ENCODE assay signal across 14 cellular contexts in genomic region chr5:91307023-91307422, GRCh38.
DNase-seq lines count a peak whose midpoint lies in the region; ATAC-seq and TF ChIP-seq lines count a peak whose summit lies in the region.
"Had no signal": no experiment of that assay in that cellular context is flagged by ENCODE, and none has a peak within 500 bp of the region (broad histone marks: within the 10 kb centered on the region; RNA-seq: fewer than 3 reads in every experiment).

No MANE protein-coding gene starts in this region.

- H3K4me3 ChIP-seq in lower leg skin (ENCODE audit: low read depth, poor library complexity, severe bottlenecking), result no peak overlapping the region

- DNase-seq in GM04503 (ENCODE audit: low read depth), result peak; percentile 93
- DNase-seq in epithelial cell of prostate (ENCODE audit: low read depth, low spot score), result no peak
- DNase-seq in lower leg skin (ENCODE audit: low spot score in 2 of 2), result peak; percentile 63 to 90
- peak; percentile 92 for DNase-seq in stromal cell of bone marrow (ENCODE audit: low read depth)
- DNase-seq in stimulated activated CD4-positive, alpha-beta T cell treated with anti-CD3 and anti-CD28 coated beads, Interleukin-1b, Interleukin-23, amount 100 ng/mL, for 48 hours, result no peak
- DNase-seq in COLO668 (lab: John Stamatoyannopoulos, UW; ENCODE audit: unreplicated experiment), result no peak
- DNase-seq: activated naive CD4-positive, alpha-beta T cell; DND-41; endodermal cell; NCI-H146; NCI-H510A treated with DMSO at 0.1 percent for 48 hours; occipital lobe had no signal

- TF ChIP-seq CTCF in lower leg skin (IDR thresholded peaks at IDR 0.05), result no peak

- ATAC-seq in HG03045 (IDR thresholded peaks at IDR 0.05; ENCODE audit: unreplicated experiment) (no peak), GM21390 (IDR thresholded peaks at IDR 0.05; ENCODE audit: unreplicated experiment) (no peak)

- intact Hi-C loops in lower leg skin (cut with DNase I; ENCODE audit: low total_unique reads), result no loop called here

- no peak for TF ChIP-seq POLR2A in lower leg skin (IDR thresholded peaks at IDR 0.05)

- H3K27ac ChIP-seq in epithelial cell of prostate, result peak overlapping the region; percentile 6

- WGBS in lower leg skin, 2 donors, result 29 to 36% methylated on average over 4 of the region's 4 CpGs

Comparison
In these comparisons a context has a peak if more than half of its experiments do, and no peak if none do; other contexts are left out.
1. DNase-seq: peak in GM04503 (single experiment), lower leg skin (2 of 2) and stromal cell of bone marrow (single experiment); none in epithelial cell of prostate (single experiment), stimulated activated CD4-positive, alpha-beta T cell treated with anti-CD3 and anti-CD28 coated beads, Interleukin-1b, Interleukin-23, amount 100 ng/mL, for 48 hours (single experiment) and COLO668 (single experiment).